ENCODE assay signal across 10 cellular contexts in genomic region chr6:139762587-139763031, GRCh38.
DNase-seq lines count a peak whose midpoint lies in the region; ATAC-seq and TF ChIP-seq lines count a peak whose summit lies in the region.
"Had no signal": no experiment of that assay in that cellular context is flagged by ENCODE, and none has a peak within 500 bp of the region (broad histone marks: within the 10 kb centered on the region; RNA-seq: fewer than 3 reads in every experiment).

No MANE protein-coding gene starts in this region.

- no peaks in the 10 kb centered on the region; the same call in 1 of the 2 replicates for H3K36me3 Mint-ChIP-seq in HFFc6 (ENCODE audit: low read depth)
- no peaks in the 10 kb centered on the region for H3K36me3 Mint-ChIP-seq in activated T-cell treated with anti-CD3 and anti-CD28 coated beads, Interleukin-2, amount 50 U/mL, for 72 hours (ENCODE audit: insufficient read depth in 2 of 2)
- H3K36me3 Mint-ChIP-seq: IgD-negative memory B cell had no signal

- peak overlapping the region; percentile 83 for H3K27ac Mint-ChIP-seq in HFFc6
- no peak overlapping the region for H3K27ac Mint-ChIP-seq in activated T-cell treated with anti-CD3 and anti-CD28 coated beads, Interleukin-2, amount 50 U/mL, for 72 hours
- H3K27ac Mint-ChIP-seq: activated T-helper 1 cell treated with anti-CD3 and anti-CD28 coated beads, Interleukin-12 subunit alpha, Interleukin-12 subunit beta, Interleukin-2, Interleukin-4 antibody, amounts not matched to agents 30 ng/mL and 10 ng/mL and 1 ng/mL, durations not matched to agents 14 hours and 24 hours and 36 hours; IgD-negative memory B cell had no signal

- no peaks in the 10 kb centered on the region for H3K9me3 Mint-ChIP-seq in HFFc6
- H3K9me3 Mint-ChIP-seq in activated T-cell treated with anti-CD3 and anti-CD28 coated beads, Interleukin-2, amount 50 U/mL, for 72 hours: no peaks in the 10 kb centered on the region
- H3K9me3 Mint-ChIP-seq: activated T-helper 1 cell treated with anti-CD3 and anti-CD28 coated beads, Interleukin-12 subunit alpha, Interleukin-12 subunit beta, Interleukin-2, Interleukin-4 antibody, amounts not matched to agents 30 ng/mL and 10 ng/mL and 1 ng/mL, durations not matched to agents 14 hours and 24 hours and 36 hours; IgD-negative memory B cell had no signal

- ATAC-seq in left lobe of liver: peak; percentile 68
- ATAC-seq in activated T-cell treated with anti-CD3 and anti-CD28 coated beads, Interleukin-2, amount 50 U/mL, for 72 hours (replicated peaks in 1 of 2): no peak

- H3K4me3 Mint-ChIP-seq in HFFc6: no peak overlapping the region
- H3K4me3 Mint-ChIP-seq in activated T-cell treated with anti-CD3 and anti-CD28 coated beads, Interleukin-2, amount 50 U/mL, for 72 hours: no peak overlapping the region
- H3K4me3 Mint-ChIP-seq: activated T-helper 1 cell treated with anti-CD3 and anti-CD28 coated beads, Interleukin-12 subunit alpha, Interleukin-12 subunit beta, Interleukin-2, Interleukin-4 antibody, amounts not matched to agents 30 ng/mL and 10 ng/mL and 1 ng/mL, durations not matched to agents 14 hours and 24 hours and 36 hours; IgD-negative memory B cell had no signal

- in situ Hi-C loops in ACHN (cut with HindIII; ENCODE audit: low pct_ligation_motif_present, low pct_unique_long_range_greater_than_20kb, low sequenced_read_pairs): no loop called here

- TF ChIP-seq CTCF in HFFc6 (IDR thresholded peaks at IDR 0.05): no peak

- no peaks in the 10 kb centered on the region for H3K27me3 Mint-ChIP-seq in HFFc6 (ENCODE audit: insufficient read depth)
- no peaks in the 10 kb centered on the region for H3K27me3 Mint-ChIP-seq in activated T-cell treated with anti-CD3 and anti-CD28 coated beads, Interleukin-2, amount 50 U/mL, for 72 hours (ENCODE audit: low read depth)
- H3K27me3 Mint-ChIP-seq: IgD-negative memory B cell had no signal

- peaks cover 73% of the 10 kb centered on the region for H3K4me1 Mint-ChIP-seq in HFFc6 (ENCODE audit: low read depth)
- H3K4me1 Mint-ChIP-seq in activated T-cell treated with anti-CD3 and anti-CD28 coated beads, Interleukin-2, amount 50 U/mL, for 72 hours (ENCODE audit: low read depth): peaks cover 23% of the 10 kb centered on the region
- H3K4me1 Mint-ChIP-seq: IgD-negative memory B cell had no signal

- peak; percentile 23 for DNase-seq in ACHN
- DNase-seq in HFFc6: no peak
- peak; percentile 33 for DNase-seq in NOMO-1 treated with DMSO at 0.1 percent for 48 hours (lab: John Stamatoyannopoulos, UW; ENCODE audit: unreplicated experiment)
- no peak for DNase-seq in left lobe of liver (ENCODE audit: low spot score)
- DNase-seq in activated CD4-positive, alpha-beta T cell treated with anti-CD3 and anti-CD28 coated beads, Interleukin-2, amount 50 U/mL, for 48 hours: no peak
- no peak for DNase-seq in NCI-H1092 (lab: John Stamatoyannopoulos, UW)
- no peak for DNase-seq in NCI-H2081 treated with DMSO at 0.1 percent for 48 hours (lab: John Stamatoyannopoulos, UW)
- DNase-seq in activated T-cell treated with anti-CD3 and anti-CD28 coated beads, Interleukin-2, amount 50 U/mL, for 72 hours: no peak

Comparison
In these comparisons a context has a peak if more than half of its experiments do, and no peak if none do; other contexts are left out.
1. DNase-seq: peak in ACHN (single experiment) and NOMO-1 treated with DMSO at 0.1 percent for 48 hours (single experiment); none in HFFc6 (single experiment), left lobe of liver (single experiment), activated CD4-positive, alpha-beta T cell treated with anti-CD3 and anti-CD28 coated beads, Interleukin-2, amount 50 U/mL, for 48 hours (0 of 2), NCI-H1092 (single experiment), NCI-H2081 treated with DMSO at 0.1 percent for 48 hours (single experiment) and activated T-cell treated with anti-CD3 and anti-CD28 coated beads, Interleukin-2, amount 50 U/mL, for 72 hours (0 of 2).